ENCODE assay signal across 1 cellular context in the genomic region with DNA sequence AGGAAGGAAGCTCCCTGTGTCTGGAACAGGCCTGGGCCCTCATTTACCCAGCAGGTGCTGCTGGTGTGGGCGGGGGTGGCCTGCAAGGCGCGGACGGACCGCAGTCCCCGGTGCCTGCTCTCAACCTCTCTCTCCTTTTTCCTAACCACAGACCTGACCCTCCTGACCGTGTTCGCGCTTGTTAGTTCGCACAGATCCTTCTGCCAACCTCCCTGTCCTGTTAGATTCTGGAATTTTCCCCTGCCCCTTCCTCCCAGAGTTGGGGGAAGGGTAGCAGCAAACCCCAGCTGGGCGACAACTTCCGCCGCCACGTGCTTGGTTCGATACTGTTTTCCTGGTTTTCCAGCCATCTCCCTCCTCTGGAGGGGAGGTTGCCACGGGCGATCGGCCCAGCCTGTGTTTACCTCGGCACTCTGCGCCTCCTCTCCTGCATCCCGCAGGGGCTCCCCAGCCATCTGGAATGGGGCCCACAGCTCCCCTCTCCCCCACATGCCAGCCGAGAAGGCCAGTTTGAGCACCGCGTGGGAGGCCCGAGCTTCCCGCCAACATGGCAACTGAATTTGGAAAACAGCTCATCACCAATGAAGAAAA.
TF ChIP-seq lines count a peak whose summit lies in the region.

No MANE protein-coding gene starts in this region.

TF ChIP-seq in WTC11, 78 proteins besides CTCF, POLR2A, EP300 and RAD21 (continued from another document):
- TF ChIP-seq, protein P1, sequence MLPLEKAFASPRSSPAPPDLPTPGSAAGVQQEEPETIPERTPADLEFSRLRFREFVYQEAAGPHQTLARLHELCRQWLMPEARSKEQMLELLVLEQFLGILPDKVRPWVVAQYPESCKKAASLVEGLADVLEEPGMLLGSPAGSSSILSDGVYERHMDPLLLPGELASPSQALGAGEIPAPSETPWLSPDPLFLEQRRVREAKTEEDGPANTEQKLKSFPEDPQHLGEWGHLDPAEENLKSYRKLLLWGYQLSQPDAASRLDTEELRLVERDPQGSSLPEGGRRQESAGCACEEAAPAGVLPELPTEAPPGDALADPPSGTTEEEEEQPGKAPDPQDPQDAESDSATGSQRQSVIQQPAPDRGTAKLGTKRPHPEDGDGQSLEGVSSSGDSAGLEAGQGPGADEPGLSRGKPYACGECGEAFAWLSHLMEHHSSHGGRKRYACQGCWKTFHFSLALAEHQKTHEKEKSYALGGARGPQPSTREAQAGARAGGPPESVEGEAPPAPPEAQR (CRISPR knock-in tag; IDR thresholded peaks at IDR 0.05) = no peak
- no peak for TF ChIP-seq KAT7 (CRISPR knock-in tag; IDR thresholded peaks at IDR 0.05; ENCODE audit: borderline replicate concordance)
- no peak for TF ChIP-seq OVOL2 (CRISPR knock-in tag; IDR thresholded peaks at IDR 0.05; ENCODE audit: borderline replicate concordance)
- TF ChIP-seq, protein P2, sequence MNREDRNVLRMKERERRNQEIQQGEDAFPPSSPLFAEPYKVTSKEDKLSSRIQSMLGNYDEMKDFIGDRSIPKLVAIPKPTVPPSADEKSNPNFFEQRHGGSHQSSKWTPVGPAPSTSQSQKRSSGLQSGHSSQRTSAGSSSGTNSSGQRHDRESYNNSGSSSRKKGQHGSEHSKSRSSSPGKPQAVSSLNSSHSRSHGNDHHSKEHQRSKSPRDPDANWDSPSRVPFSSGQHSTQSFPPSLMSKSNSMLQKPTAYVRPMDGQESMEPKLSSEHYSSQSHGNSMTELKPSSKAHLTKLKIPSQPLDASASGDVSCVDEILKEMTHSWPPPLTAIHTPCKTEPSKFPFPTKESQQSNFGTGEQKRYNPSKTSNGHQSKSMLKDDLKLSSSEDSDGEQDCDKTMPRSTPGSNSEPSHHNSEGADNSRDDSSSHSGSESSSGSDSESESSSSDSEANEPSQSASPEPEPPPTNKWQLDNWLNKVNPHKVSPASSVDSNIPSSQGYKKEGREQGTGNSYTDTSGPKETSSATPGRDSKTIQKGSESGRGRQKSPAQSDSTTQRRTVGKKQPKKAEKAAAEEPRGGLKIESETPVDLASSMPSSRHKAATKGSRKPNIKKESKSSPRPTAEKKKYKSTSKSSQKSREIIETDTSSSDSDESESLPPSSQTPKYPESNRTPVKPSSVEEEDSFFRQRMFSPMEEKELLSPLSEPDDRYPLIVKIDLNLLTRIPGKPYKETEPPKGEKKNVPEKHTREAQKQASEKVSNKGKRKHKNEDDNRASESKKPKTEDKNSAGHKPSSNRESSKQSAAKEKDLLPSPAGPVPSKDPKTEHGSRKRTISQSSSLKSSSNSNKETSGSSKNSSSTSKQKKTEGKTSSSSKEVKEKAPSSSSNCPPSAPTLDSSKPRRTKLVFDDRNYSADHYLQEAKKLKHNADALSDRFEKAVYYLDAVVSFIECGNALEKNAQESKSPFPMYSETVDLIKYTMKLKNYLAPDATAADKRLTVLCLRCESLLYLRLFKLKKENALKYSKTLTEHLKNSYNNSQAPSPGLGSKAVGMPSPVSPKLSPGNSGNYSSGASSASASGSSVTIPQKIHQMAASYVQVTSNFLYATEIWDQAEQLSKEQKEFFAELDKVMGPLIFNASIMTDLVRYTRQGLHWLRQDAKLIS (CRISPR knock-in tag; IDR thresholded peaks at IDR 0.05; ENCODE audit: borderline replicate concordance) = no peak; the same call in 1 of the 2 replicates
